ENCODE assay signal across 21 cellular contexts in the genomic region with DNA sequence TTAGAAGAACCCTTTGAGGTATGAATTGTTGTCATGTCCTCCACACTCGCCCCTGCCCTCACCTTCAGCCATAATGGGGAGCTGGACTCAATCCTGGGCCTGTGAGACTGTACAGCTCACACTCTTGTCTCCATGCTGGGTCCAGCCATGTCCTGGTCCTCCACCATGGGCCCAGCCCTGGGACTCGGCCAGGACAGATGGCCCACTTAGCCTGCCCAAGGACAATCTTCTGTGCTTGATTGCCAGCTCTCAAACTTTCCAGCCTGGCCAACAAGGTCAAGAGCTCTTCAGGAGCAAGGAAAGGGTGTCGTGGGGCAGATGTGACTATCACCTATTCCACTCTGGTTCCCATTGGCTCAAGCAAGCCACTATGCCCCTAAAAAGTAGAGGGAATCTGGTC.
"Had no signal": no experiment of that assay in that cellular context is flagged by ENCODE, and none has a peak within 500 bp of the region (broad histone marks: within the 10 kb centered on the region; RNA-seq: fewer than 3 reads in every experiment).

No MANE protein-coding gene starts in this region.

- H3K4me1 ChIP-seq: lower lobe of right lung, psoas muscle, sigmoid colon, spleen, testis, tibial artery had no signal

- ATAC-seq: left colon; left ventricle myocardium superior; lower lobe of right lung; naive thymus-derived CD8-positive, alpha-beta T cell; psoas muscle; right cardiac atrium; stimulated activated memory B cell treated with anti-CD40 and anti-IgM and Interleukin-4, amounts not matched to agents 10 μg/mL and 1 μg/mL and 100 μg/mL, for 72 hours; stimulated activated naive CD8-positive, alpha-beta T cell treated with anti-CD3 and anti-CD28 coated beads, Interleukin-15, Interleukin-2, amounts not matched to agents 100 U/mL and 50 U/mL, for 24 hours had no signal

- H3K27ac ChIP-seq: lower lobe of right lung, ovary, psoas muscle, sigmoid colon, spleen, testis, tibial artery had no signal

- FAIRE-seq: frontal cortex, urothelium cell line had no signal

- H3K36me3 ChIP-seq: lower lobe of right lung, ovary, sigmoid colon, spleen, tibial artery had no signal

- H3K9me3 ChIP-seq: lower lobe of right lung, ovary, psoas muscle, sigmoid colon, spleen, testis, tibial artery had no signal

- H3K4me3 ChIP-seq: lower lobe of right lung, ovary, psoas muscle, sigmoid colon, spleen, testis, tibial artery had no signal

- DNase-seq: cortex of kidney; effector CD4-positive, alpha-beta T cell; kidney glomerular epithelial cell; left colon; left ventricle myocardium superior; lower lobe of right lung; naive thymus-derived CD8-positive, alpha-beta T cell; nephron progenitor cell; nucleus accumbens; ovary; psoas muscle; right cardiac atrium; sigmoid colon; spleen; stimulated activated CD4-positive, alpha-beta T cell treated with anti-CD3 and anti-CD28 coated beads, Interleukin-4, amount 100 ng/mL, for 4 hours; stimulated activated naive CD8-positive, alpha-beta T cell treated with anti-CD3 and anti-CD28 coated beads, Interleukin-15, Interleukin-2, amounts not matched to agents 100 U/mL and 50 U/mL, for 24 hours; testis; tibial artery had no signal
